ENCODE assay signal across 8 cellular contexts in genomic region chr2:237697586-237698337, GRCh38.
A peak's percentile ranks its signal among the peaks of the same experiment; 100 is the strongest.
DNase-seq lines count a peak whose midpoint lies in the region; ATAC-seq and TF ChIP-seq lines count a peak whose summit lies in the region.

No MANE protein-coding gene starts in this region.

- H3K27ac Mint-ChIP-seq in activated T-cell treated with anti-CD3 and anti-CD28 coated beads, Interleukin-2, amount 50 U/mL, for 24 hours, result peak overlapping the region; percentile 98
- peak overlapping the region; percentile 98 for H3K27ac Mint-ChIP-seq in activated T-helper 1 cell treated with anti-CD3 and anti-CD28 coated beads, Interleukin-12 subunit alpha, Interleukin-12 subunit beta, Interleukin-2, Interleukin-4 antibody, amounts not matched to agents 30 ng/mL and 10 ng/mL and 1 ng/mL, durations not matched to agents 14 hours and 24 hours and 36 hours

- H3K27me3 ChIP-seq in left lung, result no peaks in the 10 kb centered on the region
- H3K27me3 ChIP-seq in tibial artery, result no peaks in the 10 kb centered on the region

- peaks cover 67% of the 10 kb centered on the region for H3K36me3 Mint-ChIP-seq in activated T-cell treated with anti-CD3 and anti-CD28 coated beads, Interleukin-2, amount 50 U/mL, for 24 hours (ENCODE audit: low read depth)
- peaks cover 22% of the 10 kb centered on the region for H3K36me3 Mint-ChIP-seq in activated T-helper 1 cell treated with anti-CD3 and anti-CD28 coated beads, Interleukin-12 subunit alpha, Interleukin-12 subunit beta, Interleukin-2, Interleukin-4 antibody, amounts not matched to agents 30 ng/mL and 10 ng/mL and 1 ng/mL, durations not matched to agents 14 hours and 24 hours and 36 hours (ENCODE audit: low read depth)

- DNase-seq in activated T-cell treated with anti-CD3 and anti-CD28 coated beads, Interleukin-2, amount 50 U/mL, for 24 hours, result no peak
- no peak for DNase-seq in activated T-cell treated with anti-CD3 and anti-CD28 coated beads, Interleukin-2, amount 50 U/mL, for 1 hour
- DNase-seq in activated T-helper 1 cell treated with anti-CD3 and anti-CD28 coated beads, Interleukin-12 subunit alpha, Interleukin-12 subunit beta, Interleukin-2, Interleukin-4 antibody, amounts not matched to agents 30 ng/mL and 10 ng/mL and 1 ng/mL, durations not matched to agents 14 hours and 24 hours and 36 hours (ENCODE audit: low spot score), result no peak
- DNase-seq in left lung (no peak), tibial artery (no peak), NCI-H2227 (lab: John Stamatoyannopoulos, UW; ENCODE audit: unreplicated experiment) (no peak), middle frontal gyrus (ENCODE audit: extremely low spot score, low spot score) (no peak), NCI-H748 (lab: John Stamatoyannopoulos, UW; ENCODE audit: unreplicated experiment) (no peak)

- TF ChIP-seq CTCF in left lung (IDR thresholded peaks at IDR 0.05) (no peak), tibial artery (IDR thresholded peaks at IDR 0.05) (no peak)

- no peaks in the 10 kb centered on the region for H3K9me3 ChIP-seq in left lung
- H3K9me3 ChIP-seq in tibial artery, result no peaks in the 10 kb centered on the region

- H3K4me1 ChIP-seq in left lung (peaks cover 67 to 94% of the 10 kb centered on the region in 2 donors), tibial artery (peaks cover 0 to 93% (median 79%) of the 10 kb centered on the region in 4 donors)

- peak overlapping the region; percentile 96 for H3K4me3 Mint-ChIP-seq in activated T-cell treated with anti-CD3 and anti-CD28 coated beads, Interleukin-2, amount 50 U/mL, for 24 hours
- peak overlapping the region; percentile 99 for H3K4me3 Mint-ChIP-seq in activated T-helper 1 cell treated with anti-CD3 and anti-CD28 coated beads, Interleukin-12 subunit alpha, Interleukin-12 subunit beta, Interleukin-2, Interleukin-4 antibody, amounts not matched to agents 30 ng/mL and 10 ng/mL and 1 ng/mL, durations not matched to agents 14 hours and 24 hours and 36 hours

- H3K27ac ChIP-seq in left lung, result peak overlapping the region; percentile 96 to 100
- H3K27ac ChIP-seq in tibial artery, result peak overlapping the region; percentile 97 to 99

- no peak for ATAC-seq in left lung

- peaks cover 91% of the 10 kb centered on the region for H3K4me1 Mint-ChIP-seq in activated T-cell treated with anti-CD3 and anti-CD28 coated beads, Interleukin-2, amount 50 U/mL, for 24 hours (ENCODE audit: low read depth)
- peaks cover 93% of the 10 kb centered on the region for H3K4me1 Mint-ChIP-seq in activated T-helper 1 cell treated with anti-CD3 and anti-CD28 coated beads, Interleukin-12 subunit alpha, Interleukin-12 subunit beta, Interleukin-2, Interleukin-4 antibody, amounts not matched to agents 30 ng/mL and 10 ng/mL and 1 ng/mL, durations not matched to agents 14 hours and 24 hours and 36 hours (ENCODE audit: low read depth)

- H3K36me3 ChIP-seq in left lung (no peaks in the 10 kb centered on the region), tibial artery (no peaks in the 10 kb centered on the region)

- H3K9me3 Mint-ChIP-seq in activated T-cell treated with anti-CD3 and anti-CD28 coated beads, Interleukin-2, amount 50 U/mL, for 24 hours, result no peaks in the 10 kb centered on the region
- no peaks in the 10 kb centered on the region for H3K9me3 Mint-ChIP-seq in activated T-helper 1 cell treated with anti-CD3 and anti-CD28 coated beads, Interleukin-12 subunit alpha, Interleukin-12 subunit beta, Interleukin-2, Interleukin-4 antibody, amounts not matched to agents 30 ng/mL and 10 ng/mL and 1 ng/mL, durations not matched to agents 14 hours and 24 hours and 36 hours

- intact Hi-C loops in activated T-helper 1 cell treated with anti-CD3 and anti-CD28 coated beads, Interleukin-12 subunit alpha, Interleukin-12 subunit beta, Interleukin-2, Interleukin-4 antibody, amounts not matched to agents 30 ng/mL and 10 ng/mL and 1 ng/mL, durations not matched to agents 14 hours and 24 hours and 36 hours (cut with micrococcal nuclease), result loop anchor here (5.0 kb wide), 1 partner anchor 610 kb away; the partner anchor contains the start of gene COPS8
- intact Hi-C loops in left lung (cut with DNase I), result loop anchor here in 1 of 2 donors (10.0 kb wide), 1 partner anchor 47 kb away; no protein-coding TSS in a partner anchor
- intact Hi-C loops in tibial artery (cut with DNase I; ENCODE audit: low total_unique reads), result no loop called here

- no peak overlapping the region for H3K4me3 ChIP-seq in left lung
- peak overlapping the region in 1 of 2 donors; percentile 22 for H3K4me3 ChIP-seq in tibial artery

- H3K27me3 Mint-ChIP-seq in activated T-cell treated with anti-CD3 and anti-CD28 coated beads, Interleukin-2, amount 50 U/mL, for 24 hours, result no peaks in the 10 kb centered on the region
- no peaks in the 10 kb centered on the region for H3K27me3 Mint-ChIP-seq in activated T-helper 1 cell treated with anti-CD3 and anti-CD28 coated beads, Interleukin-12 subunit alpha, Interleukin-12 subunit beta, Interleukin-2, Interleukin-4 antibody, amounts not matched to agents 30 ng/mL and 10 ng/mL and 1 ng/mL, durations not matched to agents 14 hours and 24 hours and 36 hours (ENCODE audit: insufficient read depth)
